In the genomic region with DNA sequence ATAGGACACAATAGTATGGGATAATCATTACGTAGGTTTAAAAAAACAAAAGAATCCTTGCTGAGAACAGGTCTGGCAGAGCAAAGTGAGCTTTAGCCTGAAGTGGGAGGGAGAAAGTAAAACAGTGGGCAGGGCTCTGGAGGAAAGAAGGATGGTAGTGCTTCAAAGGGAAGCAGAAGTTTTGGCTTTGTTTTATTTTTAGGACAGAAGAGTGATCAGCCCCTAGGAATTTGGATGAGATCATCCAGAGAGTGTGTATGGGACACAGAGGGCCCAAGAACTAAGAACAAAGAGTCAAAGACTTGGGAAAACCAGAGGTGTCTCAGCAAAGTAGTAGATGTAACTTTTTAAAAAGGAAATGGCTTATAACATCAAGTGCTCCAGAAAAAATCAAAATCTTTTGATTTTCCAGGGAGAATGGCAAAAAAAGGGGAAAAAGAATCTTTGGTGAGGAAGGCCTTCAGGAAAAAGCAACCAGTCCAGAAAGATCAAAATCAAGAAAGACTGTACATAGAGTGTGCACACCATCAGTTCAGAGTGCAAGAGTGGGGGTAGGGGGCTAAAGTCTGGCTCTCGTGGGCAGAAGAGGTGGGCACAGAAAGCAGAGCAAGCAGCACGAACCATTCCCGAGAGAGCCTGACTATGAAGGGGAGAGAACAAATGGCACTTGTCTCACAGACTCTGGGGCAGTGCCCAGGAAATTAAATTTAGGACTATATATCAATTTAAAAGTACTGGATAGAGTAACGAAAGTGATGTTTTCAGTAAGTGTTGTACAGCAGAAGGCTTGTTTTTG, we compare ENCODE assay signal across 8 cellular contexts. TPM values are rescaled to one million over a fixed set of nuclear protein-coding genes. Genes with fewer than 3 reads are reported as not detected.
A peak's percentile ranks its signal among the peaks of the same experiment; 100 is the strongest.
DNase-seq lines count a peak whose midpoint lies in the region; ATAC-seq and TF ChIP-seq lines count a peak whose summit lies in the region.

No MANE protein-coding gene starts in this region.

- peaks cover 2% of the 10 kb centered on the region for H3K36me3 Mint-ChIP-seq in endodermal cell (ENCODE audit: low read depth)
- peaks cover 19% of the 10 kb centered on the region for H3K36me3 Mint-ChIP-seq in activated T-helper 2 cell treated with anti-CD3 and anti-CD28 coated beads, Interferon-gamma antibody, Interleukin-2, Interleukin-4, amounts not matched to agents 10 μg/mL and 5 μg/mL and 100 μg/mL, durations not matched to agents 14 hours and 24 hours and 36 hours (ENCODE audit: low read depth)

- intact Hi-C loops in activated T-helper 2 cell treated with anti-CD3 and anti-CD28 coated beads, Interferon-gamma antibody, Interleukin-2, Interleukin-4, amounts not matched to agents 10 μg/mL and 5 μg/mL and 100 μg/mL, durations not matched to agents 14 hours and 24 hours and 36 hours (cut with micrococcal nuclease) = no loop called here

- DNase-seq in LHCN-M2 (ENCODE audit: low read depth) (peak; percentile 87), endodermal cell (no peak), NCI-H1694 (lab: John Stamatoyannopoulos, UW) (no peak), NOMO-1 (lab: John Stamatoyannopoulos, UW; ENCODE audit: unreplicated experiment in 2 of 2) (no peak)
- no peak for DNase-seq in activated T-helper 2 cell treated with anti-CD3 and anti-CD28 coated beads, Interferon-gamma antibody, Interleukin-2, Interleukin-4, amounts not matched to agents 10 μg/mL and 5 μg/mL and 100 μg/mL, durations not matched to agents 14 hours and 24 hours and 36 hours (ENCODE audit: low spot score)

- 89 to 100% methylated on average over 1 to 5 of the region's 5 CpGs for WGBS in endodermal cell (ENCODE audit: insufficient coverage in 1 of 2, insufficient read length in 1 of 2), 2 experiments
- WGBS in mesodermal cell (ENCODE audit: insufficient coverage in 2 of 2), 2 experiments = 63 to 67% methylated on average over 4 of the region's 5 CpGs

- peak overlapping the region; percentile 81 for H3K27ac Mint-ChIP-seq in endodermal cell
- no peak overlapping the region for H3K27ac Mint-ChIP-seq in activated T-helper 2 cell treated with anti-CD3 and anti-CD28 coated beads, Interferon-gamma antibody, Interleukin-2, Interleukin-4, amounts not matched to agents 10 μg/mL and 5 μg/mL and 100 μg/mL, durations not matched to agents 14 hours and 24 hours and 36 hours

- H3K27me3 ChIP-seq in ACC112 (ENCODE audit: insufficient read depth, low read length) (no peaks in the 10 kb centered on the region), endodermal cell (ENCODE audit: control insufficient read depth, insufficient read depth, low read length, poor library complexity, severe bottlenecking) (no peaks in the 10 kb centered on the region)

- peaks cover 28% of the 10 kb centered on the region for H3K4me1 Mint-ChIP-seq in endodermal cell
- peaks cover 27% of the 10 kb centered on the region for H3K4me1 Mint-ChIP-seq in activated T-helper 2 cell treated with anti-CD3 and anti-CD28 coated beads, Interferon-gamma antibody, Interleukin-2, Interleukin-4, amounts not matched to agents 10 μg/mL and 5 μg/mL and 100 μg/mL, durations not matched to agents 14 hours and 24 hours and 36 hours (ENCODE audit: low read depth)

- H2AFZ ChIP-seq in ACC112 (ENCODE audit: low read length, unreplicated experiment) = no peak overlapping the region

- H3K27me3 Mint-ChIP-seq in endodermal cell (ENCODE audit: insufficient read depth) = no peaks in the 10 kb centered on the region
- H3K27me3 Mint-ChIP-seq in activated T-helper 2 cell treated with anti-CD3 and anti-CD28 coated beads, Interferon-gamma antibody, Interleukin-2, Interleukin-4, amounts not matched to agents 10 μg/mL and 5 μg/mL and 100 μg/mL, durations not matched to agents 14 hours and 24 hours and 36 hours (ENCODE audit: low read depth) = no peaks in the 10 kb centered on the region

- H3K36me3 ChIP-seq in ACC112 (ENCODE audit: insufficient read depth, low read length) = no peaks in the 10 kb centered on the region
- H3K36me3 ChIP-seq in endodermal cell (ENCODE audit: control insufficient read depth, insufficient read depth, low read length) = peaks cover 4% of the 10 kb centered on the region
- peaks cover 7% of the 10 kb centered on the region for H3K36me3 ChIP-seq in mesodermal cell (ENCODE audit: control insufficient read depth, insufficient read depth, low read length)

- H3K9me3 ChIP-seq in endodermal cell (ENCODE audit: control insufficient read depth, low read length) (no peaks in the 10 kb centered on the region), mesodermal cell (ENCODE audit: control insufficient read depth, low read length) (no peaks in the 10 kb centered on the region)

- H3K4me1 ChIP-seq in ACC112 (ENCODE audit: control insufficient read depth, insufficient read depth, low read length, unreplicated experiment) = peaks cover 9% of the 10 kb centered on the region
- H3K4me1 ChIP-seq in endodermal cell (ENCODE audit: control insufficient read depth, insufficient read depth, low read length) = no peaks in the 10 kb centered on the region
- H3K4me1 ChIP-seq in mesodermal cell (ENCODE audit: control insufficient read depth, insufficient read depth, low read length, poor library complexity, severe bottlenecking) = peaks cover 34% of the 10 kb centered on the region

- no peak for ATAC-seq in HG03175 (IDR thresholded peaks at IDR 0.05; ENCODE audit: unreplicated experiment)

- no peaks in the 10 kb centered on the region for H3K9me3 Mint-ChIP-seq in endodermal cell
- H3K9me3 Mint-ChIP-seq in activated T-helper 2 cell treated with anti-CD3 and anti-CD28 coated beads, Interferon-gamma antibody, Interleukin-2, Interleukin-4, amounts not matched to agents 10 μg/mL and 5 μg/mL and 100 μg/mL, durations not matched to agents 14 hours and 24 hours and 36 hours = no peaks in the 10 kb centered on the region

- no peak overlapping the region for H3K4me3 Mint-ChIP-seq in endodermal cell
- H3K4me3 Mint-ChIP-seq in activated T-helper 2 cell treated with anti-CD3 and anti-CD28 coated beads, Interferon-gamma antibody, Interleukin-2, Interleukin-4, amounts not matched to agents 10 μg/mL and 5 μg/mL and 100 μg/mL, durations not matched to agents 14 hours and 24 hours and 36 hours (ENCODE audit: low read depth) = no peak overlapping the region

- H3K79me2 ChIP-seq in ACC112 (ENCODE audit: control insufficient read depth, insufficient read depth, low read length, unreplicated experiment) = peaks cover 66% of the 10 kb centered on the region

- H3K27ac ChIP-seq in ACC112 (ENCODE audit: low read depth, low read length) (peak overlapping the region; percentile 87), endodermal cell (ENCODE audit: low read depth, low read length) (peak overlapping the region; percentile 89), mesodermal cell (ENCODE audit: low read depth, low read length, severe bottlenecking) (peak overlapping the region; percentile 99)

- peak overlapping the region; percentile 36 for H3K9ac ChIP-seq in endodermal cell (ENCODE audit: extremely low read depth, low read length, poor library complexity, severe bottlenecking)

- 0 out of 2 replicates have a peak overlapping the region, but pooled peaks have one; percentile 15 for H3K4me3 ChIP-seq in ACC112 (ENCODE audit: low read depth, low read length)
- H3K4me3 ChIP-seq in endodermal cell (ENCODE audit: low read length) = no peak overlapping the region
- H3K4me3 ChIP-seq in mesodermal cell (ENCODE audit: extremely low read depth, insufficient read depth, low read length, poor library complexity, severe bottlenecking) = no peak overlapping the region

- no peak for TF ChIP-seq CTCF in endodermal cell (conservative IDR thresholded peaks at IDR 0.05)

RNA-seq across cellular contexts. Expression of a gene that starts 30.1 kb away (rescaled TPM):
- total RNA-seq in LHCN-M2 (2014; rRNA removed) = 65.1 and 92.5 TPM in 2 replicates
- 65.0 TPM for polyA plus RNA-seq in LHCN-M2 (2012)
- 10 to 100 TPM; 76.8 to 78.6 TPM for total RNA-seq in endodermal cell
- 91.0 TPM for polyA plus RNA-seq in endodermal cell (2013, experiment 1 of 2)
- polyA plus RNA-seq in endodermal cell (2013, experiment 2 of 2) = 84.0 TPM
- polyA plus RNA-seq in mesodermal cell (2013, experiment 1 of 2) = 95.7 TPM
- polyA plus RNA-seq in mesodermal cell (2013, experiment 2 of 2) = 81.7 TPM
- total RNA-seq in activated T-helper 2 cell treated with anti-CD3 and anti-CD28 coated beads, Interferon-gamma antibody, Interleukin-2, Interleukin-4, amounts not matched to agents 10 μg/mL and 5 μg/mL and 100 μg/mL, durations not matched to agents 14 hours and 24 hours and 36 hours = 150 and 153 TPM in 2 replicates
